In genomic region chrX:30181353-30181752, GRCh38 we compare ENCODE assay signal across 14 cellular contexts. TPM values are rescaled to one million over a fixed set of nuclear protein-coding genes. Genes with fewer than 3 reads are reported as not detected.
"Had no signal": no experiment of that assay in that cellular context is flagged by ENCODE, and none has a peak within 500 bp of the region (broad histone marks: within the 10 kb centered on the region; RNA-seq: fewer than 3 reads in every experiment).

No MANE protein-coding gene starts in this region.

- H3K27ac ChIP-seq: esophagus squamous epithelium had no signal

- H3K27me3 Mint-ChIP-seq: activated B cell treated with CpG ODN at 0.5 μM for 24 hours; activated CD4-positive, alpha-beta T cell treated with anti-CD3 and anti-CD28 coated beads, Interleukin-2, amount 10 ng/mL, durations not matched to agents 24 days and 14 days had no signal

- H3K36me3 Mint-ChIP-seq: activated naive CD8-positive, alpha-beta T cell had no signal

- H3K4me1 Mint-ChIP-seq: activated B cell treated with CpG ODN at 0.5 μM for 24 hours; activated CD4-positive, alpha-beta T cell treated with anti-CD3 and anti-CD28 coated beads, Interleukin-2, amount 10 ng/mL, durations not matched to agents 24 days and 14 days had no signal

- H3K27me3 ChIP-seq: esophagus squamous epithelium had no signal

- H3K4me3 ChIP-seq: esophagus squamous epithelium, lung had no signal

- H3K36me3 ChIP-seq: esophagus squamous epithelium had no signal

- H3K27ac Mint-ChIP-seq: activated B cell treated with CpG ODN at 0.5 μM for 24 hours; activated CD4-positive, alpha-beta T cell treated with anti-CD3 and anti-CD28 coated beads, Interleukin-2, amount 10 ng/mL, durations not matched to agents 24 days and 14 days; activated naive CD8-positive, alpha-beta T cell had no signal

- H3K9me3 Mint-ChIP-seq: activated B cell treated with CpG ODN at 0.5 μM for 24 hours; activated CD4-positive, alpha-beta T cell treated with anti-CD3 and anti-CD28 coated beads, Interleukin-2, amount 10 ng/mL, durations not matched to agents 24 days and 14 days had no signal

- H3K9me3 ChIP-seq: esophagus squamous epithelium had no signal

- ATAC-seq: left cardiac atrium had no signal

- DNase-seq: activated B cell treated with CpG ODN at 0.5 μM for 24 hours; activated CD4-positive, alpha-beta T cell treated with anti-CD3 and anti-CD28 coated beads, Interleukin-2, amount 10 ng/mL, durations not matched to agents 24 days and 14 days; activated effector memory CD4-positive, alpha-beta T cell treated with Interleukin-2 at 50 U/mL for 16 hours; esophagus squamous epithelium; foreskin fibroblast; left cardiac atrium; midbrain; small intestine had no signal

- H3K4me1 ChIP-seq: esophagus squamous epithelium had no signal

- H3K4me3 Mint-ChIP-seq: activated B cell treated with CpG ODN at 0.5 μM for 24 hours; activated CD4-positive, alpha-beta T cell treated with anti-CD3 and anti-CD28 coated beads, Interleukin-2, amount 10 ng/mL, durations not matched to agents 24 days and 14 days; activated naive CD8-positive, alpha-beta T cell had no signal

- FAIRE-seq: bronchial epithelial cell, small intestine, TTC549, urothelium cell line had no signal

RNA-seq across cellular contexts. Expression of gene MAGEB2, which starts 34.0 kb away (rescaled TPM):
- total RNA-seq: activated B cell treated with CpG ODN at 0.5 μM for 24 hours; activated CD4-positive, alpha-beta T cell treated with anti-CD3 and anti-CD28 coated beads, Interleukin-2, amount 10 ng/mL, durations not matched to agents 24 days and 14 days; activated CD8-positive, alpha-beta memory T cell treated with anti-CD3 and anti-CD28 coated beads for 36 hours; bronchial epithelial cell; esophagus squamous epithelium; left cardiac atrium; lung had no signal
- polyA plus RNA-seq: lung, small intestine had no signal

RNA-seq across cellular contexts. Expression of gene MAGEB3, which starts 49.1 kb away (rescaled TPM):
- total RNA-seq: activated B cell treated with CpG ODN at 0.5 μM for 24 hours; activated CD4-positive, alpha-beta T cell treated with anti-CD3 and anti-CD28 coated beads, Interleukin-2, amount 10 ng/mL, durations not matched to agents 24 days and 14 days; activated CD8-positive, alpha-beta memory T cell treated with anti-CD3 and anti-CD28 coated beads for 36 hours; bronchial epithelial cell; esophagus squamous epithelium; left cardiac atrium; lung had no signal
- polyA plus RNA-seq: lung, small intestine had no signal
